Comparison of ENCODE assay signal across 8 cellular contexts in the genomic region with DNA sequence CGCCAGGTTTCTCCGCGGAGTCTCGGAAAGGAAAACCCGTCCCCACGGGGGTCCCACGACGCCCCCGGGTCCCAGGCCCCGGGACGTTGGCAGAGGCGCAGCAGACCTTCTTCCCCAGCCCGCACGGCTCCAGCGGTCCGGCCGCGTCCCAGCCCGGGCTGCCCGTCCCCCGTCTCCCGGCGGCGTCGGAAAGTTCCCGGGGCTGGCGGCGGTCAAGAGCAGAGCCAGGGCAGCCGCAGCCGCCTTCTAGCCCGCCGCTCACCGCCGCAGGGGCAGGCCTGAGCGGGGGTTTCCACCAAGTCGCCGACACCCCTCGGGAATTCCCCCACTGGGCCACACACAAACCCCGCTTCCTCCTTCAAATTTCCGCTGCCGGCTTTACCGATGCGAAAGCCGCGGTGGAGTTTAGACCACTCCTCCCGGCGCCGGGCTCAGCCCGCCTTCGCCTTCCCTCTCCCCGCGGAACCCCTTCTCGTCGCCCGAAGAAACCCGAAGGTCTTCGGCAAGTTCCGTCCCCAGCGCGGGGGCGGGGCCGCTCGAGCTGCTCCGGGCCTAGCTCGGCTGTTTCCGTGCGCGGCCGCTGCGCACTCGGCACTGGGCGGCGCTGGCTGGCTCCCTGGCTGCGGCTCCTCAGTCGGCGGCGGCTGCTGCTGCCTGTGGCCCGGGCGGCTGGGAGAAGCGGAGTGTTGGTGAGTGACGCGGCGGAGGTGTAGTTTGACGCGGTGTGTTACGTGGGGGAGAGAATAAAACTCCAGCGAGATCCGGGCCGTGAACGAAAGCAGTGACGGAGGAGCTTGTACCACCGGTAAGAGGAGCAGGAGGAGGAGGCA. TPM values are rescaled to one million over a fixed set of nuclear protein-coding genes. Genes with fewer than 3 reads are reported as not detected.
DNase-seq lines count a peak whose midpoint lies in the region; ATAC-seq and TF ChIP-seq lines count a peak whose summit lies in the region.

A gene (plus strand): TSS at position 633 of the 830 bp plus-strand sequence. CDS start 25,674 bp downstream, outside the sequence.

- peaks cover 1% of the 10 kb centered on the region for H3K36me3 Mint-ChIP-seq in progenitor cell of endocrine pancreas (ENCODE audit: insufficient read depth)

- TF ChIP-seq CTCF in GM13976 (IDR thresholded peaks at IDR 0.05; ENCODE audit: borderline replicate concordance, control extremely low read depth, extremely low read depth, insufficient read depth, missing control alignments) (peak; percentile 33), progenitor cell of endocrine pancreas (IDR thresholded peaks at IDR 0.05; ENCODE audit: unreplicated experiment) (no peak)

- peak within 1 kb of the TSS; percentile 100 for H3K27ac Mint-ChIP-seq in progenitor cell of endocrine pancreas

- peaks cover 22% of the 10 kb centered on the region for H3K4me1 Mint-ChIP-seq in progenitor cell of endocrine pancreas (ENCODE audit: low read depth)

- peak; percentile 79 for ATAC-seq in HG02870 (IDR thresholded peaks at IDR 0.05; ENCODE audit: unreplicated experiment)
- peak; percentile 96 to 97 for ATAC-seq in left cardiac atrium

- intact Hi-C loops in T-helper 1 cell treated with Interleukin-12 subunit alpha and Interleukin-12 subunit beta and Interleukin-4 antibody, amounts not matched to agents 30 ng/mL and 1 ng/mL, for 36 hours (cut with micrococcal nuclease), result loop anchor here (1.0 to 10.0 kb wide), 19 partner anchors 13 to 1443 kb away; a partner anchor contains a TSS
- intact Hi-C loops in left cardiac atrium (cut with DNase I), result loop anchor here (5.0 to 10.0 kb wide), 2 partner anchors 47 to 95 kb away; a partner anchor contains a TSS

- DNase-seq in GM13976 (ENCODE audit: low spot score), result peak; percentile 98
- DNase-seq in NCI-H146 treated with DMSO at 0.1 percent for 48 hours (lab: John Stamatoyannopoulos, UW; ENCODE audit: unreplicated experiment), result peak; percentile 79
- peak; percentile 99 for DNase-seq in amniotic epithelial cell (ENCODE audit: low read depth)
- peak; percentile 98 for DNase-seq in left cardiac atrium
- peak; percentile 100 for DNase-seq in progenitor cell of endocrine pancreas (ENCODE audit: low spot score, unreplicated experiment)
- peak; percentile 99 for DNase-seq in ureter (ENCODE audit: low spot score)

- in situ Hi-C loops in GM13976 (cut with MboI; ENCODE audit: low sequenced_read_pairs, unreplicated experiment), result no loop called here

- H3K27me3 Mint-ChIP-seq in progenitor cell of endocrine pancreas, result peaks cover 16% of the 10 kb centered on the region

- peak within 1 kb of the TSS; percentile 100 for H3K4me3 Mint-ChIP-seq in progenitor cell of endocrine pancreas (ENCODE audit: low read depth)

- H3K9me3 Mint-ChIP-seq in progenitor cell of endocrine pancreas (ENCODE audit: low read depth), result no peaks in the 10 kb centered on the region

RNA-seq across cellular contexts. Expression of the gene that starts here (rescaled TPM):
- 106 and 109 TPM in 2 replicates for total RNA-seq in T-helper 1 cell treated with Interleukin-12 subunit alpha and Interleukin-12 subunit beta and Interleukin-4 antibody, amounts not matched to agents 30 ng/mL and 1 ng/mL, for 36 hours
- 10 to 100 TPM; 40.4 to 40.6 TPM for total RNA-seq in left cardiac atrium
- total RNA-seq in progenitor cell of endocrine pancreas, result 103 and 111 TPM in 2 replicates
- total RNA-seq in ureter, result 92.0 TPM

Comparison
In these comparisons a context has a peak if more than half of its experiments do, and no peak if none do; other contexts are left out.
1. Peak in every context shown above with its lines: DNase-seq and ATAC-seq.